1 cellular context compared by ENCODE assay signal in genomic region chr20:63973636-63974401, GRCh38.
TF ChIP-seq lines count a peak whose summit lies in the region.

No MANE protein-coding gene starts in this region.

TF ChIP-seq in HepG2, 621 proteins besides CTCF, POLR2A, EP300 and RAD21 (continued from another document and continues in another):
- TF ChIP-seq RERE (CRISPR knock-in tag; IDR thresholded peaks at IDR 0.05; ENCODE audit: low read depth): 0 out of 2 replicates have a peak, but pooled peaks have one; percentile 37
- TF ChIP-seq ZBTB37 (CRISPR knock-in tag; IDR thresholded peaks at IDR 0.05): no peak
- peak; percentile 71; the same call in 1 of the 2 replicates for TF ChIP-seq ZNF143 (CRISPR knock-in tag; IDR thresholded peaks at IDR 0.05)
- TF ChIP-seq PAWR (CRISPR knock-in tag; IDR thresholded peaks at IDR 0.05; ENCODE audit: borderline replicate concordance): no peak
- TF ChIP-seq BHLHE40 (IDR thresholded peaks at IDR 0.05; ENCODE audit: low read length): peak; percentile 87
- TF ChIP-seq EZH2 (conservative IDR thresholded peaks at IDR 0.05; ENCODE audit: low read depth, low read length): no peak
- peak; percentile 71; the same call in 1 of the 2 replicates for TF ChIP-seq TFAP4 (IDR thresholded peaks at IDR 0.05; ENCODE audit: borderline replicate concordance, low read depth)
- no peak for TF ChIP-seq MTF1 (CRISPR knock-in tag; IDR thresholded peaks at IDR 0.05)
- peak; percentile 94 for TF ChIP-seq MTERF4 (CRISPR knock-in tag; IDR thresholded peaks at IDR 0.05)
- no peak for TF ChIP-seq IKZF1 (IDR thresholded peaks at IDR 0.05)
- TF ChIP-seq PBX2 (CRISPR knock-in tag; IDR thresholded peaks at IDR 0.05): no peak
- peak; percentile 90 for TF ChIP-seq KLF15 (CRISPR knock-in tag; IDR thresholded peaks at IDR 0.05; ENCODE audit: borderline replicate concordance)
- TF ChIP-seq FOXO1 (CRISPR knock-in tag; IDR thresholded peaks at IDR 0.05): peak; percentile 80
- peak; percentile 91; the same call in 1 of the 2 replicates for TF ChIP-seq ZNF256 (CRISPR knock-in tag; conservative IDR thresholded peaks at IDR 0.05)
- peak; percentile 83 for TF ChIP-seq ZNF317 (CRISPR knock-in tag; IDR thresholded peaks at IDR 0.05)
- no peak for TF ChIP-seq GZF1 (CRISPR knock-in tag; IDR thresholded peaks at IDR 0.05)
- no peak for TF ChIP-seq HOXA7 (CRISPR knock-in tag; IDR thresholded peaks at IDR 0.05)
- peak; percentile 6; the same call in 1 of the 2 replicates for TF ChIP-seq HNF4G (IDR thresholded peaks at IDR 0.05; ENCODE audit: borderline replicate concordance, low read depth, low read length)
- TF ChIP-seq HNF4G (CRISPR knock-in tag; IDR thresholded peaks at IDR 0.05; ENCODE audit: borderline replicate concordance, low read depth): peak; percentile 64
- TF ChIP-seq ZNF205 (CRISPR knock-in tag; IDR thresholded peaks at IDR 0.05): peak; percentile 68; the same call in 1 of the 2 replicates
- TF ChIP-seq NFAT5 (CRISPR knock-in tag; IDR thresholded peaks at IDR 0.05): peak; percentile 86; the same call in 1 of the 2 replicates
- peak; percentile 72; the same call in 1 of the 2 replicates for TF ChIP-seq CREB1 (IDR thresholded peaks at IDR 0.05)
- no peak for TF ChIP-seq CREB1 (CRISPR knock-in tag; IDR thresholded peaks at IDR 0.05)
- no peak for TF ChIP-seq HNRNPK (IDR thresholded peaks at IDR 0.05; ENCODE audit: low read depth, low read length, poor library complexity, severe bottlenecking)
- TF ChIP-seq ZNF318 (CRISPR knock-in tag; IDR thresholded peaks at IDR 0.05): peak; percentile 98
- no peak for TF ChIP-seq ZMAT5 (CRISPR knock-in tag; IDR thresholded peaks at IDR 0.05; ENCODE audit: borderline replicate concordance, low read depth)
- TF ChIP-seq FOXO4 (CRISPR knock-in tag; conservative IDR thresholded peaks at IDR 0.05): no peak
- peak; percentile 89; the same call in 1 of the 2 replicates for TF ChIP-seq BRCA1 (CRISPR knock-in tag; IDR thresholded peaks at IDR 0.05)
